In genomic region chr4:38091636-38092035, GRCh38 we compare ENCODE assay signal across 1 cellular context.
TF ChIP-seq lines count a peak whose summit lies in the region.

No MANE protein-coding gene starts in this region.

TF ChIP-seq in IMR-90, 13 proteins besides CTCF, POLR2A, EP300 and RAD21 (continued from another document):
- TF ChIP-seq CHD1 (IDR thresholded peaks at IDR 0.05; ENCODE audit: low read depth, low read length) (no peak), ELK1 (IDR thresholded peaks at IDR 0.05; ENCODE audit: borderline replicate concordance, low read depth, low read length) (no peak), NFE2L2 (IDR thresholded peaks at IDR 0.05; ENCODE audit: low read depth, low read length) (no peak), RCOR1 (IDR thresholded peaks at IDR 0.05; ENCODE audit: insufficient replicate concordance, low read length) (no peak), BHLHE40 (IDR thresholded peaks at IDR 0.05; ENCODE audit: low read depth, low read length) (no peak), SMC3 (IDR thresholded peaks at IDR 0.05; ENCODE audit: low read depth, low read length) (no peak), RFX5 (IDR thresholded peaks at IDR 0.05; ENCODE audit: low read depth, low read length) (no peak), CEBPB (IDR thresholded peaks at IDR 0.05; ENCODE audit: low read depth, low read length) (no peak), MXI1 (IDR thresholded peaks at IDR 0.05; ENCODE audit: borderline replicate concordance, low read depth, low read length) (no peak), MAZ (IDR thresholded peaks at IDR 0.05; ENCODE audit: borderline replicate concordance, low read depth, low read length) (no peak)
